In the genomic region with DNA sequence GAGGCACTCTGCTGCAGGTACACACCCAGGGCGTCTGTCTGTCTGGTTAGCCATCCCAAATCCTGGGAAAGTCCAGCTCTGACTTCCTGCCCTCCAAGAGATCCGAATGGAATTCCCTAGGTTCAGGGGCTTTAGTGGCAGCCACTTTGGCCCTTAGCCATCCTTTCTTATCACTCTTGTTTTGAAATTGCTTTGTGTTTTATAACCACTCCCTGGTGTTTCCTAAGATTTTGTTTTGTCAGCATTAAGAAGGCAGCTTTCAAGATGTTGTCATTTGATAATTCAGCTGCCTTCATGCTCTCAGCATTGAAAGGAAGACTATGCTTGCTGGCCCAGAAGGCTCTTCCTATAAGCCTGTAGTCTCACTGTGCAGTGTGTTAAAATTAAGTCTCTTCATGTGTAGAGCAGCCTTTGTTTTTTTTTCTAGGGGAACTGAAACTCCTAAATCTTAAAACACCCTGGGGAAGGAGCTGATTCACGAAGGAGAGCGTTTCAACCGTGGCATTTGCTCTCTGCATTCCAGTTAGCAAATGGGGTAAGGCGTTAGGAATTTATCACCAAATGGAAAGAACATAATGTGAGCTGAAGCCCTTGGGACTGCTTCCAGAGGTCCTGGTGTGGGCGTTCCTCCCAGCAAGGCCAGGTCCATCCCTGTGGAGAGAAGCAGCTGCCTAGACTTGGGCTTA, we compare ENCODE assay signal across 8 cellular contexts. TPM values are rescaled to one million over a fixed set of nuclear protein-coding genes. Genes with fewer than 3 reads are reported as not detected.
DNase-seq lines count a peak whose midpoint lies in the region; TF ChIP-seq lines count a peak whose summit lies in the region.

No MANE protein-coding gene starts in this region.

- H3K36me3 Mint-ChIP-seq in osteocyte (ENCODE audit: unreplicated experiment) = peaks cover 17% of the 10 kb centered on the region

- peak overlapping the region; percentile 87 for H3K27ac Mint-ChIP-seq in osteocyte (ENCODE audit: unreplicated experiment)

- peaks cover 62% of the 10 kb centered on the region for H3K4me1 Mint-ChIP-seq in osteocyte (ENCODE audit: unreplicated experiment)

- H3K27ac ChIP-seq in esophagus squamous epithelium = peak overlapping the region; percentile 57 to 87 (median 81)

- H3K4me1 ChIP-seq in esophagus squamous epithelium (peaks cover 12 to 41% (median 24%) of the 10 kb centered on the region in 3 donors), HAP-1 (no peaks in the 10 kb centered on the region)

- WGBS in esophagus squamous epithelium, 2 donors = 18 to 30% methylated on average over 7 of the region's 7 CpGs

- intact Hi-C loops in esophagus squamous epithelium (cut with DNase I) = no loop called here

- peak; percentile 92 for DNase-seq in GM04504 (ENCODE audit: low read depth)
- peak; percentile 7 for DNase-seq in OCI-M1 (lab: John Stamatoyannopoulos, UW)
- no peak for DNase-seq in esophagus squamous epithelium (lab: John Stamatoyannopoulos, UW)
- no peak for DNase-seq in osteocyte (ENCODE audit: extremely low spot score, unreplicated experiment)
- no peak for DNase-seq in occipital lobe (lab: John Stamatoyannopoulos, UW)
- DNase-seq in OCI-M2 (lab: John Stamatoyannopoulos, UW; ENCODE audit: unreplicated experiment) = no peak
- DNase-seq in HAP-1 (ENCODE audit: low spot score in 2 of 2) = no peak
- DNase-seq in activated CD4-positive, CD25-positive, alpha-beta regulatory T cell (lab: John Stamatoyannopoulos, UW) = no peak

- TF ChIP-seq CTCF in esophagus squamous epithelium (IDR thresholded peaks at IDR 0.05) = no peak
- no peak for TF ChIP-seq CTCF in osteocyte (IDR thresholded peaks at IDR 0.05)

- TF ChIP-seq POLR2A in esophagus squamous epithelium (IDR thresholded peaks at IDR 0.05) = no peak

- H3K27me3 ChIP-seq in esophagus squamous epithelium (no peaks in the 10 kb centered on the region), HAP-1 (ENCODE audit: low read depth) (no peaks in the 10 kb centered on the region)

- H3K27me3 Mint-ChIP-seq in osteocyte (ENCODE audit: unreplicated experiment) = no peaks in the 10 kb centered on the region

- in situ Hi-C loops in HAP-1 (cut with MboI; ENCODE audit: low sequenced_read_pairs) = no loop called here

- H3K4me3 Mint-ChIP-seq in osteocyte (ENCODE audit: unreplicated experiment) = peak overlapping the region; percentile 31

- H3K4me3 ChIP-seq in esophagus squamous epithelium = peak overlapping the region in 1 of 4 donors; percentile 16
- H3K4me3 ChIP-seq in HAP-1 = no peak overlapping the region

- H3K9me3 ChIP-seq in esophagus squamous epithelium (no peaks in the 10 kb centered on the region), HAP-1 (no peaks in the 10 kb centered on the region)

- no peaks in the 10 kb centered on the region for H3K9me3 Mint-ChIP-seq in osteocyte (ENCODE audit: unreplicated experiment)

- H3K36me3 ChIP-seq in esophagus squamous epithelium (peaks cover 0 to 86% (median 0%) of the 10 kb centered on the region in 3 donors), HAP-1 (replicated peaks) (peaks cover 64% of the 10 kb centered on the region)

RNA-seq across cellular contexts. Expression of a gene that starts 14.2 kb away (rescaled TPM):
- 10 to 100 TPM in 1 of 4 donors, 1 to 10 TPM in 3; 4.3 to 28.8 (median 6.9) TPM for total RNA-seq in esophagus squamous epithelium
- 166 and 181 TPM in 2 replicates for total RNA-seq in osteocyte
- total RNA-seq in occipital lobe = 26.0 TPM

RNA-seq across cellular contexts. Expression of a gene that starts 35.9 kb away (rescaled TPM):
- total RNA-seq in esophagus squamous epithelium (10 to 100 TPM; 28.8 to 59.9 (median 47.6) TPM), osteocyte (36.7 and 39.8 TPM in 2 replicates), occipital lobe (24.2 TPM)

RNA-seq across cellular contexts. Expression of a gene that starts 35.9 kb away (rescaled TPM):
- total RNA-seq in esophagus squamous epithelium (10 to 100 TPM; 64.6 to 93.8 (median 73.0) TPM), osteocyte (90.3 and 96.6 TPM in 2 replicates), occipital lobe (41.8 TPM)

Comparison
In these comparisons a context has a peak if more than half of its experiments do, and no peak if none do; other contexts are left out.
1. DNase-seq: peak in GM04504 (single experiment) and OCI-M1 (single experiment); none in esophagus squamous epithelium (single experiment), osteocyte (single experiment), occipital lobe (single experiment), OCI-M2 (single experiment), HAP-1 (0 of 2) and activated CD4-positive, CD25-positive, alpha-beta regulatory T cell (0 of 4).